ENCODE assay signal across 8 cellular contexts in the genomic region with DNA sequence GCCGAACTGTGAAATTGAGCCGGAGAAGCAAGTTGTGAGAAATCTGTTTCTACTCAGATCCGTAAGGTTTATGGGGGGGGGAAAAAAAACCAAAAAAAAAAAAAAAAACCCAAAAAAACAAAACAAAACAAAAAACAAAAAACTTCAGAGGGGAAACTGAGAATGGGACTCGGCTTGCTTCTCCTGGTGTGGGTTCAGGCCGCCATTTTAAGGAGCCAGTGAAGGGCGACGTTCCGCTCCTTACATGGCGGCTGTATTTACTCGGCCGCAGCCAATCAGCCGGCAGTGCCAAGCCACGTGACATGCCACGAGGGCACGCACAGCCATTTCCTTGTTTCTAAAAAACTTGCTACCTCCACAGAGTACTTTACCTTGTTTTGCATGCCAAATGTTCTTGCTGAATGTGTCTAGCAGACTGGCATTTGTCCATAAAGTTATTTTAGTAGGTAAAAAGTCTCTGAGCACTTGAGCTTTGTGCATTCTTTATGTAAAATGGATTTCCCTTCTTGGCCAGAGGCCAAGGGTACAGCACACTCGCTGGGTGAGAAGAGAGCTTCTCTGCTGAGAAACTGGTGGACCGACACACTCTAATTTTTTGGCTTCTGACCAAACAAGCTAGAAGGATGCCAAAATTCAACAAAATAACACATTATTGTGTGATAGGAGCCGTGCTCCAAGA.
DNase-seq lines count a peak whose midpoint lies in the region; ATAC-seq and TF ChIP-seq lines count a peak whose summit lies in the region.

No MANE protein-coding gene starts in this region.

- no peaks in the 10 kb centered on the region for H3K27me3 ChIP-seq in stomach

- WGBS in stomach, 5 donors: 11 to 33% (median 15%) methylated on average over 18 of the region's 18 CpGs

- DNase-seq in NCI-H1417 (lab: John Stamatoyannopoulos, UW): peak in 2 of 3 experiments; percentile 6 to 7
- no peak for DNase-seq in NCI-H1417 treated with DMSO at 0.1 percent for 48 hours (lab: John Stamatoyannopoulos, UW)
- peak; percentile 51 for DNase-seq in iPS-NIHi11 (ENCODE audit: low spot score)
- DNase-seq in stomach: peak; percentile 96
- DNase-seq in activated T-cell treated with anti-CD3 and anti-CD28 coated beads for 4 hours: no peak

- H3K9me3 Mint-ChIP-seq in brain: peaks cover 0 to 2% (median 0%) of the 10 kb centered on the region in 5 experiments

- H3K4me1 Mint-ChIP-seq in brain: peaks cover 90% of the 10 kb centered on the region

- intact Hi-C loops in stomach (cut with DNase I; ENCODE audit: low total_unique reads): loop anchor here (10.0 kb wide), 1 partner anchor 141 kb away; no protein-coding TSS in a partner anchor

- peak overlapping the region; percentile 81 to 93 (median 86) for H3K27ac ChIP-seq in stomach

- H3K4me3 ChIP-seq in stomach: peak overlapping the region; percentile 34 to 47 (median 38)

- no peaks in the 10 kb centered on the region for H3K9me3 ChIP-seq in stomach

- peaks cover 37 to 80% (median 61%) of the 10 kb centered on the region in 4 donors for H3K4me1 ChIP-seq in stomach

- ATAC-seq in GM18519 (IDR thresholded peaks at IDR 0.05; ENCODE audit: low FRiP score, unreplicated experiment) (no peak), HG02970 (IDR thresholded peaks at IDR 0.05; ENCODE audit: low FRiP score, unreplicated experiment) (no peak)

- no peaks in the 10 kb centered on the region for H3K27me3 Mint-ChIP-seq in brain

- no peaks in the 10 kb centered on the region for H3K36me3 ChIP-seq in stomach

- H3K4me3 Mint-ChIP-seq in brain: peak overlapping the region; percentile 66 to 82 (median 78)

- TF ChIP-seq CTCF in brain (conservative IDR thresholded peaks at IDR 0.05) (no peak), stomach (IDR thresholded peaks at IDR 0.05) (no peak)

- no peak for TF ChIP-seq EP300 in stomach (IDR thresholded peaks at IDR 0.05)

- H3K36me3 Mint-ChIP-seq in brain: no peaks in the 10 kb centered on the region

- no peak for TF ChIP-seq POLR2A in stomach (IDR thresholded peaks at IDR 0.05)

- H3K27ac Mint-ChIP-seq in brain: peak overlapping the region; percentile 63 to 96 (median 82)

Comparison
In these comparisons a context has a peak if more than half of its experiments do, and no peak if none do; other contexts are left out.
1. DNase-seq: peak in NCI-H1417 (2 of 3), iPS-NIHi11 (single experiment) and stomach (single experiment); none in NCI-H1417 treated with DMSO at 0.1 percent for 48 hours (single experiment) and activated T-cell treated with anti-CD3 and anti-CD28 coated beads for 4 hours (single experiment).